ENCODE assay signal across 8 cellular contexts in the genomic region with DNA sequence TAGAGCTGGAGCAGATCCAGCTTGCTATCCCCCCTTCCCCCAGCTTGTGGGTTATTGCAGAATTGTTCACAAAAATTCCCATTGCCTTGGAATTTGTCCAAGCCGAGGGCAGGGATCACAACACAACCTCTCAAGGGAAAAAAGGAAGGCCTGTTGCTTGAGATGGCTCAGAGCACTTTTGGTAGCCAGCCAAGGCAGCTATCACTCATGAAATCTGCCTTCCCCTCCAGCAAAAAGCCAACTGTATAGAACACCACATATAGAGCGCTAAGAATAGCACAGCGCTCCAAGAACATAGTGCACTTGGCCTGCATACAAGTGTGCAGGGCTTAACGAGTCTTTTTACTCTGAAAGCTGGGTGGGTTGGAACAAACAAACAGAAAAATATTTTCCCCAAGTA. TPM values are rescaled to one million over a fixed set of nuclear protein-coding genes. Genes with fewer than 3 reads are reported as not detected.
A peak's percentile ranks its signal among the peaks of the same experiment; 100 is the strongest.
DNase-seq lines count a peak whose midpoint lies in the region; ATAC-seq and TF ChIP-seq lines count a peak whose summit lies in the region.

No MANE protein-coding gene starts in this region.

- POLR2A ChIA-PET in activated CD4-positive, alpha-beta T cell treated with anti-CD3 and anti-CD28 coated beads, Interleukin-2, amount 10 ng/mL, durations not matched to agents 7 days and 5 days (lab: Charles Lee) = interaction anchor here (0.6 kb wide), 2 partner anchors 183 to 566 kb away, joined by 3 to 9 read pairs; no protein-coding TSS in a partner anchor
- POLR2A ChIA-PET in activated CD4-positive, alpha-beta T cell treated with anti-CD3 and anti-CD28 coated beads for 36 hours (lab: Charles Lee) = interaction anchor here (0.6 kb wide), 2 partner anchors 518 to 721 kb away, joined by 3 to 7 read pairs; no protein-coding TSS in a partner anchor

- peaks cover 20% of the 10 kb centered on the region for H3K4me1 Mint-ChIP-seq in activated CD4-positive, alpha-beta T cell treated with anti-CD3 and anti-CD28 coated beads, Interleukin-2, amount 10 ng/mL, durations not matched to agents 7 days and 5 days
- peaks cover 4% of the 10 kb centered on the region for H3K4me1 Mint-ChIP-seq in activated CD4-positive, alpha-beta T cell treated with anti-CD3 and anti-CD28 coated beads for 36 hours

- no peak for DNase-seq in activated CD4-positive, alpha-beta T cell treated with anti-CD3 and anti-CD28 coated beads, Interleukin-2, amount 10 ng/mL, durations not matched to agents 7 days and 5 days
- DNase-seq in activated CD4-positive, alpha-beta T cell treated with anti-CD3 and anti-CD28 coated beads for 36 hours = no peak
- DNase-seq in T1000 (lab: John Stamatoyannopoulos, UW) (peak; percentile 6), left ventricle myocardium inferior (peak; percentile 57), thyroid gland (peak; percentile 79 to 84), cerebellar nuclear complex (lab: John Stamatoyannopoulos, UW) (no peak), NCI-H82 (lab: John Stamatoyannopoulos, UW) (no peak)

- H3K9me3 ChIP-seq in left ventricle myocardium inferior (replicated peaks) (no peaks in the 10 kb centered on the region), thyroid gland (no peaks in the 10 kb centered on the region)

- no peak overlapping the region for H3K4me3 Mint-ChIP-seq in activated CD4-positive, alpha-beta T cell treated with anti-CD3 and anti-CD28 coated beads, Interleukin-2, amount 10 ng/mL, durations not matched to agents 7 days and 5 days
- no peak overlapping the region for H3K4me3 Mint-ChIP-seq in activated CD4-positive, alpha-beta T cell treated with anti-CD3 and anti-CD28 coated beads for 36 hours

- H3K9me3 Mint-ChIP-seq in activated CD4-positive, alpha-beta T cell treated with anti-CD3 and anti-CD28 coated beads, Interleukin-2, amount 10 ng/mL, durations not matched to agents 7 days and 5 days = no peaks in the 10 kb centered on the region
- H3K9me3 Mint-ChIP-seq in activated CD4-positive, alpha-beta T cell treated with anti-CD3 and anti-CD28 coated beads for 36 hours (ENCODE audit: low read depth) = no peaks in the 10 kb centered on the region

- peaks cover 1% of the 10 kb centered on the region for H3K36me3 Mint-ChIP-seq in activated CD4-positive, alpha-beta T cell treated with anti-CD3 and anti-CD28 coated beads, Interleukin-2, amount 10 ng/mL, durations not matched to agents 7 days and 5 days (ENCODE audit: low read depth)
- H3K36me3 Mint-ChIP-seq in activated CD4-positive, alpha-beta T cell treated with anti-CD3 and anti-CD28 coated beads for 36 hours (ENCODE audit: low read depth) = peaks cover 1% of the 10 kb centered on the region

- CTCF ChIA-PET in activated CD4-positive, alpha-beta T cell treated with anti-CD3 and anti-CD28 coated beads, Interleukin-2, amount 10 ng/mL, durations not matched to agents 7 days and 5 days (lab: Charles Lee) = interaction anchor here (0.8 to 2.9 kb wide), 8 partner anchors 9 to 506 kb away, joined by 3 to 16 read pairs (median 4); no protein-coding TSS in a partner anchor
- CTCF ChIA-PET in activated CD4-positive, alpha-beta T cell treated with anti-CD3 and anti-CD28 coated beads for 36 hours (lab: Charles Lee) = interaction anchor here (1.0 to 2.5 kb wide), 4 partner anchors 17 to 545 kb away, joined by 3 to 12 read pairs (median 7); a partner anchor contains a TSS

- H3K4me1 ChIP-seq in left ventricle myocardium inferior (peaks cover 47% of the 10 kb centered on the region), thyroid gland (peaks cover 38 to 46% of the 10 kb centered on the region in 2 donors)

- H3K36me3 ChIP-seq in left ventricle myocardium inferior (no peaks in the 10 kb centered on the region), thyroid gland (no peaks in the 10 kb centered on the region)

- peaks cover 11% of the 10 kb centered on the region for H3K27me3 Mint-ChIP-seq in activated CD4-positive, alpha-beta T cell treated with anti-CD3 and anti-CD28 coated beads, Interleukin-2, amount 10 ng/mL, durations not matched to agents 7 days and 5 days
- H3K27me3 Mint-ChIP-seq in activated CD4-positive, alpha-beta T cell treated with anti-CD3 and anti-CD28 coated beads for 36 hours = peaks cover 2% of the 10 kb centered on the region

- H3K4me3 ChIP-seq in left ventricle myocardium inferior = no peak overlapping the region
- H3K4me3 ChIP-seq in thyroid gland (replicated peaks in 1 of 3) = no peak overlapping the region

- peaks cover 30% of the 10 kb centered on the region for H3K27me3 ChIP-seq in left ventricle myocardium inferior (ENCODE audit: low read depth)
- H3K27me3 ChIP-seq in thyroid gland = no peaks in the 10 kb centered on the region

- no peak for ATAC-seq in activated CD4-positive, alpha-beta T cell treated with anti-CD3 and anti-CD28 coated beads for 36 hours
- ATAC-seq in HG02840 (IDR thresholded peaks at IDR 0.05; ENCODE audit: low FRiP score, unreplicated experiment) = no peak

- TF ChIP-seq CTCF in left ventricle myocardium inferior (IDR thresholded peaks at IDR 0.05; ENCODE audit: borderline replicate concordance) (no peak), thyroid gland (IDR thresholded peaks at IDR 0.05) (no peak)

- H3K27ac Mint-ChIP-seq in activated CD4-positive, alpha-beta T cell treated with anti-CD3 and anti-CD28 coated beads, Interleukin-2, amount 10 ng/mL, durations not matched to agents 7 days and 5 days = peak overlapping the region; percentile 19
- H3K27ac Mint-ChIP-seq in activated CD4-positive, alpha-beta T cell treated with anti-CD3 and anti-CD28 coated beads for 36 hours = no peak overlapping the region

- intact Hi-C loops in activated CD4-positive, alpha-beta T cell treated with anti-CD3 and anti-CD28 coated beads for 36 hours (cut with DNase I, micrococcal nuclease) = loop anchor here in 1 of 2 experiments (5.0 kb wide), 1 partner anchor 1051 kb away; a partner anchor contains a TSS
- intact Hi-C loops in left ventricle myocardium inferior (cut with micrococcal nuclease) = no loop called here
- intact Hi-C loops in thyroid gland (cut with DNase I) = loop anchor here (5.0 kb wide), 1 partner anchor 136 kb away; a partner anchor contains a TSS

- 2 to 4% methylated on average over 4 of the region's 4 CpGs for WGBS in thyroid gland, 2 donors

- peak overlapping the region; percentile 72 for H3K27ac ChIP-seq in left ventricle myocardium inferior (replicated peaks)
- H3K27ac ChIP-seq in thyroid gland = peak overlapping the region; percentile 58 to 91 (median 76)

- TF ChIP-seq POLR2A in thyroid gland (IDR thresholded peaks at IDR 0.05) = no peak

RNA-seq across cellular contexts. Expression of a gene that starts 46.2 kb away (rescaled TPM):
- total RNA-seq in activated CD4-positive, alpha-beta T cell treated with anti-CD3 and anti-CD28 coated beads, Interleukin-2, amount 10 ng/mL, durations not matched to agents 7 days and 5 days = under 1 TPM; 0.04 to 0.05 TPM
- total RNA-seq in activated CD4-positive, alpha-beta T cell treated with anti-CD3 and anti-CD28 coated beads for 36 hours = under 1 TPM; 0.49 to 0.91 TPM
- total RNA-seq in left ventricle myocardium inferior (4.4 TPM), thyroid gland (10 to 100 TPM; 19.2 to 35.6 (median 26.1) TPM)

Comparison
In these comparisons a context has a peak if more than half of its experiments do, and no peak if none do; other contexts are left out.
1. DNase-seq: peak in T1000 (single experiment), left ventricle myocardium inferior (single experiment) and thyroid gland (2 of 2); none in activated CD4-positive, alpha-beta T cell treated with anti-CD3 and anti-CD28 coated beads, Interleukin-2, amount 10 ng/mL, durations not matched to agents 7 days and 5 days (single experiment), activated CD4-positive, alpha-beta T cell treated with anti-CD3 and anti-CD28 coated beads for 36 hours (single experiment), cerebellar nuclear complex (0 of 2) and NCI-H82 (single experiment).